In genomic region chr6:106787327-106788196, GRCh38 we compare ENCODE assay signal across 1 cellular context.
A peak's percentile ranks its signal among the peaks of the same experiment; 100 is the strongest.
TF ChIP-seq lines count a peak whose summit lies in the region.

No MANE protein-coding gene starts in this region.

TF ChIP-seq in HepG2, 621 proteins besides CTCF, POLR2A, EP300 and RAD21 (continued from another document and continues in another):
- TF ChIP-seq ZNF292 (CRISPR knock-in tag; IDR thresholded peaks at IDR 0.05; ENCODE audit: borderline replicate concordance, low read depth) (peak; percentile 54; the same call in 1 of the 2 replicates), ZNF431 (CRISPR knock-in tag; IDR thresholded peaks at IDR 0.05; ENCODE audit: borderline replicate concordance, low read depth) (no peak; the same call in 1 of the 2 replicates), BRD4 (CRISPR knock-in tag; IDR thresholded peaks at IDR 0.05) (no peak), MAFK (conservative IDR thresholded peaks at IDR 0.05 in 1 of 2, IDR thresholded peaks at IDR 0.05 in 1 of 2; ENCODE audit: low read length in 2 of 2) (no peak), ZNF232 (CRISPR knock-in tag; IDR thresholded peaks at IDR 0.05; ENCODE audit: borderline replicate concordance) (0 out of 2 replicates have a peak, but pooled peaks have one; percentile 27), PLSCR1 (CRISPR knock-in tag; IDR thresholded peaks at IDR 0.05; ENCODE audit: borderline replicate concordance) (no peak), KAT2B (IDR thresholded peaks at IDR 0.05; ENCODE audit: borderline replicate concordance, low read depth, low read length) (no peak), ZNF432 (CRISPR knock-in tag; IDR thresholded peaks at IDR 0.05; ENCODE audit: borderline replicate concordance) (no peak), KLF16 (CRISPR knock-in tag; IDR thresholded peaks at IDR 0.05) (no peak), IKZF4 (CRISPR knock-in tag; IDR thresholded peaks at IDR 0.05; ENCODE audit: borderline replicate concordance, low read depth, not compliant biosample characterization) (no peak), SP140L (CRISPR knock-in tag; IDR thresholded peaks at IDR 0.05; ENCODE audit: borderline replicate concordance) (no peak), NCOA1 (CRISPR knock-in tag; IDR thresholded peaks at IDR 0.05) (no peak), ZBTB7B (CRISPR knock-in tag; IDR thresholded peaks at IDR 0.05) (no peak), ZSCAN20 (CRISPR knock-in tag; IDR thresholded peaks at IDR 0.05; ENCODE audit: borderline replicate concordance) (no peak), ZNF740 (CRISPR knock-in tag; IDR thresholded peaks at IDR 0.05) (no peak), HOXA5 (CRISPR knock-in tag; IDR thresholded peaks at IDR 0.05) (no peak), SOX13 (IDR thresholded peaks at IDR 0.05) (no peak), SOX13 (CRISPR knock-in tag; conservative IDR thresholded peaks at IDR 0.05 in 1 of 2, IDR thresholded peaks at IDR 0.05 in 1 of 2) (peak in 1 of 2 experiments; percentile 77; a peak in 2 of 4 replicates), SOX6 (IDR thresholded peaks at IDR 0.05) (no peak), SOX6 (CRISPR knock-in tag; IDR thresholded peaks at IDR 0.05) (peak; percentile 81), GTF3A (CRISPR knock-in tag; conservative IDR thresholded peaks at IDR 0.05) (no peak), ZBTB40 (IDR thresholded peaks at IDR 0.05) (no peak), ZBTB40 (CRISPR knock-in tag; IDR thresholded peaks at IDR 0.05) (no peak), ZNF878 (CRISPR knock-in tag; IDR thresholded peaks at IDR 0.05) (0 out of 2 replicates have a peak, but pooled peaks have one; percentile 17), ZKSCAN8 (CRISPR knock-in tag; IDR thresholded peaks at IDR 0.05; ENCODE audit: borderline replicate concordance) (peak; percentile 100), AHDC1 (CRISPR knock-in tag; IDR thresholded peaks at IDR 0.05; ENCODE audit: borderline replicate concordance) (no peak; the same call in 1 of the 2 replicates)
- TF ChIP-seq, protein P1, sequence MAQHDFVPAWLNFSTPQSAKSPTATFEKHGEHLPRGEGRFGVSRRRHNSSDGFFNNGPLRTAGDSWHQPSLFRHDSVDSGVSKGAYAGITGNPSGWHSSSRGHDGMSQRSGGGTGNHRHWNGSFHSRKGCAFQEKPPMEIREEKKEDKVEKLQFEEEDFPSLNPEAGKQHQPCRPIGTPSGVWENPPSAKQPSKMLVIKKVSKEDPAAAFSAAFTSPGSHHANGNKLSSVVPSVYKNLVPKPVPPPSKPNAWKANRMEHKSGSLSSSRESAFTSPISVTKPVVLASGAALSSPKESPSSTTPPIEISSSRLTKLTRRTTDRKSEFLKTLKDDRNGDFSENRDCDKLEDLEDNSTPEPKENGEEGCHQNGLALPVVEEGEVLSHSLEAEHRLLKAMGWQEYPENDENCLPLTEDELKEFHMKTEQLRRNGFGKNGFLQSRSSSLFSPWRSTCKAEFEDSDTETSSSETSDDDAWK (CRISPR knock-in tag; IDR thresholded peaks at IDR 0.05) = no peak
- TF ChIP-seq, protein P2, sequence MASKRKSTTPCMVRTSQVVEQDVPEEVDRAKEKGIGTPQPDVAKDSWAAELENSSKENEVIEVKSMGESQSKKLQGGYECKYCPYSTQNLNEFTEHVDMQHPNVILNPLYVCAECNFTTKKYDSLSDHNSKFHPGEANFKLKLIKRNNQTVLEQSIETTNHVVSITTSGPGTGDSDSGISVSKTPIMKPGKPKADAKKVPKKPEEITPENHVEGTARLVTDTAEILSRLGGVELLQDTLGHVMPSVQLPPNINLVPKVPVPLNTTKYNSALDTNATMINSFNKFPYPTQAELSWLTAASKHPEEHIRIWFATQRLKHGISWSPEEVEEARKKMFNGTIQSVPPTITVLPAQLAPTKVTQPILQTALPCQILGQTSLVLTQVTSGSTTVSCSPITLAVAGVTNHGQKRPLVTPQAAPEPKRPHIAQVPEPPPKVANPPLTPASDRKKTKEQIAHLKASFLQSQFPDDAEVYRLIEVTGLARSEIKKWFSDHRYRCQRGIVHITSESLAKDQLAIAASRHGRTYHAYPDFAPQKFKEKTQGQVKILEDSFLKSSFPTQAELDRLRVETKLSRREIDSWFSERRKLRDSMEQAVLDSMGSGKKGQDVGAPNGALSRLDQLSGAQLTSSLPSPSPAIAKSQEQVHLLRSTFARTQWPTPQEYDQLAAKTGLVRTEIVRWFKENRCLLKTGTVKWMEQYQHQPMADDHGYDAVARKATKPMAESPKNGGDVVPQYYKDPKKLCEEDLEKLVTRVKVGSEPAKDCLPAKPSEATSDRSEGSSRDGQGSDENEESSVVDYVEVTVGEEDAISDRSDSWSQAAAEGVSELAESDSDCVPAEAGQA (IDR thresholded peaks at IDR 0.05; ENCODE audit: low read depth) = no peak
- TF ChIP-seq, protein P2 (CRISPR knock-in tag; IDR thresholded peaks at IDR 0.05; ENCODE audit: borderline replicate concordance) = no peak
- TF ChIP-seq, protein P3, sequence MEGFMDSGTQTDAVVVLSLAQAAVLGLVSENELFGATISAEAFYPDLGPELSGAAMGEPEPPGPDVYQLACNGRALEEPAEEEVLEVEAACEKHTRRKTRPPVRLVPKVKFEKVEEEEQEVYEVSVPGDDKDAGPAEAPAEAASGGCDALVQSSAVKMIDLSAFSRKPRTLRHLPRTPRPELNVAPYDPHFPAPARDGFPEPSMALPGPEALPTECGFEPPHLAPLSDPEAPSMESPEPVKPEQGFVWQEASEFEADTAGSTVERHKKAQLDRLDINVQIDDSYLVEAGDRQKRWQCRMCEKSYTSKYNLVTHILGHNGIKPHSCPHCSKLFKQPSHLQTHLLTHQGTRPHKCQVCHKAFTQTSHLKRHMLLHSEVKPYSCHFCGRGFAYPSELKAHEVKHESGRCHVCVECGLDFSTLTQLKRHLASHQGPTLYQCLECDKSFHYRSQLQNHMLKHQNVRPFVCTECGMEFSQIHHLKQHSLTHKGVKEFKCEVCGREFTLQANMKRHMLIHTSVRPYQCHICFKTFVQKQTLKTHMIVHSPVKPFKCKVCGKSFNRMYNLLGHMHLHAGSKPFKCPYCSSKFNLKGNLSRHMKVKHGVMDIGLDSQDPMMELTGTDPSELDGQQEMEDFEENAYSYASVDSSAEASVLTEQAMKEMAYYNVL (CRISPR knock-in tag; IDR thresholded peaks at IDR 0.05; ENCODE audit: borderline replicate concordance) = no peak
